Comparison of ENCODE assay signal across 8 cellular contexts in the genomic region with DNA sequence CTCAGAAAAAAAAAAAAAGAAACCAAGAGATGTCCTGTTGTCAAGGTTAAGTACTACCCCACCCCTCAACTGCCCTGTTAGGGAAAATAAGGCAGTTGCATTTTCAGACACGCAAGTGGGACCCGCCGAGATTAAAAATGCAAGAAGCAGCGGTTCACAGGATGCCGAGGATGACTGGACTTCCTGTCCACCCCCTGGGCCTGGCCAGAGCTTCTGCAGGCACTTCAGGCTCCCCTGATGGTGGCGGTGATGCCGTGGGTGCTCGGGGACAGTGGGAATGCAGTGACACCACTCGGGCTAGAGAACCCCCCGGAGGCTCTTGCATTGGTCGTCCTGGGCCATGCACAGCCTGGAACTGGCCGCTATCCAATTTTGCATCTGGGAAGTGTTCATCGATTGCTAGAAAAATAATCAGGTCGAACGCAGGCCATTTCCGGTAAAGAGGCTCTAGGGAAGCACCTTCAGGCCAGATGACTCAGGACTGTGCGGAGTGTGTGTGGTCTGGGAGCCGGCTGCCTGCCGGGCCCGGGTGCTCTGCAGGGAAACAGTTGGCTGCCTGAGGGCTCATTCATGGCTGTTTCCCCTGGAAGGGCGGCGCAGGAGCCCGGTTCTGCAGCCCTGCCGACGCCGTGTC. TPM values are rescaled to one million over a fixed set of nuclear protein-coding genes. Genes with fewer than 3 reads are reported as not detected.
A peak's percentile ranks its signal among the peaks of the same experiment; 100 is the strongest.
DNase-seq lines count a peak whose midpoint lies in the region; ATAC-seq and TF ChIP-seq lines count a peak whose summit lies in the region.

No MANE protein-coding gene starts in this region.

- H3K79me2 ChIP-seq in mesendoderm (ENCODE audit: control insufficient read depth, insufficient read depth, low read length) (no peaks in the 10 kb centered on the region), Karpas-422 (ENCODE audit: low read length) (no peaks in the 10 kb centered on the region)

- TF ChIP-seq CTCF in BJ (IDR thresholded peaks at IDR 0.05; ENCODE audit: insufficient read depth, low read depth, low read length) (no peak), adrenal gland (IDR thresholded peaks at IDR 0.05) (no peak)

- no peak overlapping the region for H3K56ac ChIP-seq in mesendoderm (ENCODE audit: low read length)

- no peak overlapping the region for H4K8ac ChIP-seq in mesendoderm (ENCODE audit: low read depth, low read length)

- no peak overlapping the region for H3K4me3 ChIP-seq in BJ (ENCODE audit: low read depth, low read length)
- no peak overlapping the region for H3K4me3 ChIP-seq in adrenal gland
- no peak overlapping the region for H3K4me3 ChIP-seq in mesendoderm (ENCODE audit: low read length)
- no peak overlapping the region for H3K4me3 ChIP-seq in Karpas-422 (ENCODE audit: low read length)

- 54 to 78% (median 58%) methylated on average over 8 to 26 of the region's 26 CpGs for WGBS in adrenal gland, 4 donors
- WGBS in mesendoderm (ENCODE audit: extremely low coverage, insufficient coverage, low lambda C conversion rate), result no CpG with 5 or more reads among the region's 26 CpGs

- POLR2A ChIA-PET in BJ (lab: Charles Lee), result interaction anchor here (0.7 kb wide), 3 partner anchors 13 to 16 kb away, joined by 5 to 6 read pairs (median 5); a partner anchor contains a TSS

- H3K79me1 ChIP-seq in mesendoderm (ENCODE audit: low read length), result no peaks in the 10 kb centered on the region

- no peaks in the 10 kb centered on the region for H3K9me2 ChIP-seq in Karpas-422 (replicated peaks; ENCODE audit: insufficient read depth, low read length)

- no peaks in the 10 kb centered on the region for H3K4me1 ChIP-seq in adrenal gland (replicated peaks in 1 of 2)
- no peaks in the 10 kb centered on the region for H3K4me1 ChIP-seq in mesendoderm (ENCODE audit: control insufficient read depth, low read depth, low read length)
- H3K4me1 ChIP-seq in Karpas-422 (ENCODE audit: low read length), result no peaks in the 10 kb centered on the region

- no peaks in the 10 kb centered on the region for H4K20me1 ChIP-seq in Karpas-422 (ENCODE audit: insufficient read depth, low read depth, low read length)

- no peak overlapping the region for H2AFZ ChIP-seq in Karpas-422 (ENCODE audit: low read length)

- H3K36me3 ChIP-seq in BJ (ENCODE audit: control insufficient read depth, insufficient read depth, low read length) (no peaks in the 10 kb centered on the region), adrenal gland (replicated peaks in 1 of 2) (no peaks in the 10 kb centered on the region), mesendoderm (ENCODE audit: control insufficient read depth, insufficient read depth, low read length) (no peaks in the 10 kb centered on the region), Karpas-422 (ENCODE audit: insufficient read depth, low read length) (no peaks in the 10 kb centered on the region)

- DNase-seq in BJ (ENCODE audit: low read depth), result peak; percentile 74
- DNase-seq in HuH-7.5 (ENCODE audit: low spot score), result peak; percentile 64
- DNase-seq in adrenal gland, result peak in 5 of 7 donors; percentile 35 to 67 (median 56)
- DNase-seq in left lobe of liver (ENCODE audit: low spot score), result no peak
- DNase-seq in mesendoderm, result no peak
- no peak for DNase-seq in NCI-H2107 treated with DMSO at 0.1 percent for 48 hours (lab: John Stamatoyannopoulos, UW; ENCODE audit: unreplicated experiment)
- DNase-seq in NCI-H345 treated with DMSO at 0.1 percent for 48 hours (lab: John Stamatoyannopoulos, UW; ENCODE audit: unreplicated experiment), result no peak
- no peak for DNase-seq in Karpas-422

- intact Hi-C loops in adrenal gland (cut with DNase I), result no loop called here

- no peak overlapping the region for H2AK5ac ChIP-seq in mesendoderm (ENCODE audit: low read length)

- H2BK120ac ChIP-seq in mesendoderm (ENCODE audit: low read depth, low read length), result no peak overlapping the region

- CTCF ChIA-PET in BJ (lab: Yijun Ruan, JAX), result interaction anchor here (1.5 kb wide), 1 partner anchor 10 kb away, joined by 4 read pairs; no protein-coding TSS in a partner anchor

- H3K27ac ChIP-seq in adrenal gland (peak overlapping the region in 2 of 5 donors; percentile 38 to 79), mesendoderm (ENCODE audit: low read depth, low read length) (no peak overlapping the region), Karpas-422 (ENCODE audit: low read length) (no peak overlapping the region)

- no peak overlapping the region for H3K23ac ChIP-seq in mesendoderm (ENCODE audit: low read length)

- no peak overlapping the region for H4K5ac ChIP-seq in mesendoderm (ENCODE audit: low read length)

- no peak for TF ChIP-seq POLR2A in adrenal gland (IDR thresholded peaks at IDR 0.05)

- peak; percentile 68 for ATAC-seq in left lobe of liver

- no peak overlapping the region for H2BK15ac ChIP-seq in mesendoderm (replicated peaks; ENCODE audit: low read depth)

- H3K4me2 ChIP-seq in mesendoderm (ENCODE audit: low read length), result no peak overlapping the region
- no peak overlapping the region for H3K4me2 ChIP-seq in Karpas-422 (ENCODE audit: low read depth, low read length, poor library complexity, severe bottlenecking)

- no peak overlapping the region for H3K9ac ChIP-seq in mesendoderm (ENCODE audit: low read length)
- H3K9ac ChIP-seq in Karpas-422 (ENCODE audit: low read length), result no peak overlapping the region

- no peaks in the 10 kb centered on the region for H3K27me3 ChIP-seq in BJ (ENCODE audit: control insufficient read depth, insufficient read depth, low read length)
- no peaks in the 10 kb centered on the region for H3K27me3 ChIP-seq in adrenal gland
- no peaks in the 10 kb centered on the region for H3K27me3 ChIP-seq in mesendoderm (ENCODE audit: insufficient read depth, low read length, poor library complexity)
- H3K27me3 ChIP-seq in Karpas-422 (ENCODE audit: low read length), result no peaks in the 10 kb centered on the region

- no peak overlapping the region for H3K4ac ChIP-seq in mesendoderm (ENCODE audit: low read depth, low read length)

- H3K9me3 ChIP-seq in adrenal gland (replicated peaks in 1 of 3) (no peaks in the 10 kb centered on the region), Karpas-422 (ENCODE audit: low read length) (no peaks in the 10 kb centered on the region)

- no peak overlapping the region for H2BK5ac ChIP-seq in mesendoderm (ENCODE audit: low read length)

- no peak overlapping the region for H3K18ac ChIP-seq in mesendoderm (ENCODE audit: low read length)

RNA-seq across cellular contexts. Expression of a gene that starts 13.4 kb away (rescaled TPM):
- 109 and 183 TPM in 2 replicates for polyA plus RNA-seq in BJ (2011; rRNA removed)
- polyA minus RNA-seq in BJ (2011; rRNA and poly(A)+ RNA removed), result 126 and 129 TPM in 2 replicates
- 100 to 1,000 TPM in 3 of 8 donors, 10 to 100 TPM in 5; 34.6 to 362 (median 85.3) TPM for total RNA-seq in adrenal gland
- polyA plus RNA-seq in adrenal gland, result 10 to 100 TPM; 21.0 to 43.8 (median 42.1) TPM
- total RNA-seq in left lobe of liver, result 4.5 TPM
- polyA plus RNA-seq in mesendoderm (2013, experiment 1 of 2), result 3.7 TPM
- polyA plus RNA-seq in mesendoderm (2013, experiment 2 of 2), result 3.9 TPM
- total RNA-seq in Karpas-422 (2014; rRNA removed; shearing (Covaris generic); ENCODE audit: low replicate concordance), result not detected in 2 replicates

Comparison
In these comparisons a context has a peak if more than half of its experiments do, and no peak if none do; other contexts are left out.
1. DNase-seq: peak in BJ (single experiment), HuH-7.5 (single experiment) and adrenal gland (5 of 7); none in left lobe of liver (single experiment), mesendoderm (single experiment), NCI-H2107 treated with DMSO at 0.1 percent for 48 hours (single experiment), NCI-H345 treated with DMSO at 0.1 percent for 48 hours (single experiment) and Karpas-422 (single experiment).